In genomic region chr20:32432277-32432676, GRCh38 we compare ENCODE assay signal across 23 cellular contexts.
DNase-seq lines count a peak whose midpoint lies in the region; ATAC-seq and TF ChIP-seq lines count a peak whose summit lies in the region.
"Had no signal": no experiment of that assay in that cellular context is flagged by ENCODE, and none has a peak within 500 bp of the region (broad histone marks: within the 10 kb centered on the region; RNA-seq: fewer than 3 reads in every experiment).

No MANE protein-coding gene starts in this region.

- TF ChIP-seq CTCF in parathyroid adenoma (IDR thresholded peaks at IDR 0.05): no peak

- H3K9ac ChIP-seq in parathyroid adenoma (no peak overlapping the region), trophoblast cell (ENCODE audit: low read length) (no peak overlapping the region)
- H3K9ac ChIP-seq: GM23248 had no signal

- H4K8ac ChIP-seq in trophoblast cell (ENCODE audit: low read depth, low read length): no peak overlapping the region

- H3K79me2 ChIP-seq in parathyroid adenoma: no peaks in the 10 kb centered on the region
- H3K79me2 ChIP-seq in trophoblast cell (ENCODE audit: control insufficient read depth, insufficient read depth, low read length, poor library complexity): no peaks in the 10 kb centered on the region

- no peak overlapping the region for H3K4ac ChIP-seq in trophoblast cell (ENCODE audit: low read depth, low read length)

- intact Hi-C loops in activated naive CD4-positive, alpha-beta T cell treated with anti-CD3 and anti-CD28 coated beads for 36 hours (cut with micrococcal nuclease): no loop called here

- H3K4me2 ChIP-seq in parathyroid adenoma (ENCODE audit: low read length): no peak overlapping the region
- no peak overlapping the region for H3K4me2 ChIP-seq in trophoblast cell (ENCODE audit: low read length)

- H2BK12ac ChIP-seq in trophoblast cell (ENCODE audit: low read length): no peak overlapping the region

- H3K36me3 Mint-ChIP-seq in activated naive CD4-positive, alpha-beta T cell treated with anti-CD3 and anti-CD28 coated beads, Interleukin-2, amount 50 U/mL, for 24 hours: peaks cover 20% of the 10 kb centered on the region
- peaks cover 55% of the 10 kb centered on the region for H3K36me3 Mint-ChIP-seq in activated naive CD4-positive, alpha-beta T cell treated with anti-CD3 and anti-CD28 coated beads for 36 hours (ENCODE audit: low read depth)
- H3K36me3 Mint-ChIP-seq in T-helper 17 cell (ENCODE audit: low read depth): peaks cover 17% of the 10 kb centered on the region

- H3K4me3 Mint-ChIP-seq in activated naive CD4-positive, alpha-beta T cell treated with anti-CD3 and anti-CD28 coated beads, Interleukin-2, amount 50 U/mL, for 24 hours: no peak overlapping the region
- no peak overlapping the region for H3K4me3 Mint-ChIP-seq in activated naive CD4-positive, alpha-beta T cell treated with anti-CD3 and anti-CD28 coated beads for 36 hours
- H3K4me3 Mint-ChIP-seq in T-helper 17 cell: peak overlapping the region; percentile 12
- H3K4me3 Mint-ChIP-seq: CD8-positive, alpha-beta memory T cell; IgD-negative memory B cell had no signal

- no peak overlapping the region for H3K14ac ChIP-seq in trophoblast cell (ENCODE audit: low read length)

- no peak overlapping the region for H2BK120ac ChIP-seq in trophoblast cell (ENCODE audit: insufficient read depth, low read length, poor library complexity)

- H3K9me3 ChIP-seq in T-helper 17 cell (ENCODE audit: control insufficient read depth, low read length, poor library complexity, severe bottlenecking): no peaks in the 10 kb centered on the region
- H3K9me3 ChIP-seq in parathyroid adenoma (ENCODE audit: control insufficient read depth, low read length): no peaks in the 10 kb centered on the region
- H3K9me3 ChIP-seq in trophoblast cell (ENCODE audit: insufficient read depth, low read depth, low read length): no peaks in the 10 kb centered on the region
- H3K9me3 ChIP-seq: testis had no signal

- H2AK5ac ChIP-seq in trophoblast cell (ENCODE audit: low read length): no peak overlapping the region

- H3K27ac Mint-ChIP-seq in activated naive CD4-positive, alpha-beta T cell treated with anti-CD3 and anti-CD28 coated beads, Interleukin-2, amount 50 U/mL, for 24 hours: peak overlapping the region; percentile 2
- H3K27ac Mint-ChIP-seq in activated naive CD4-positive, alpha-beta T cell treated with anti-CD3 and anti-CD28 coated beads for 36 hours: no peak overlapping the region
- peak overlapping the region; percentile 19 for H3K27ac Mint-ChIP-seq in T-helper 17 cell

- H2AFZ ChIP-seq in parathyroid adenoma: no peak overlapping the region
- no peak overlapping the region for H2AFZ ChIP-seq in trophoblast cell (ENCODE audit: insufficient read depth, low read length, poor library complexity)
- H2AFZ ChIP-seq: GM23248 had no signal

- no peaks in the 10 kb centered on the region for H3K9me3 Mint-ChIP-seq in activated naive CD4-positive, alpha-beta T cell treated with anti-CD3 and anti-CD28 coated beads, Interleukin-2, amount 50 U/mL, for 24 hours
- no peaks in the 10 kb centered on the region for H3K9me3 Mint-ChIP-seq in activated naive CD4-positive, alpha-beta T cell treated with anti-CD3 and anti-CD28 coated beads for 36 hours
- H3K9me3 Mint-ChIP-seq: CD8-positive, alpha-beta memory T cell; IgD-negative memory B cell had no signal

- no peak for DNase-seq in activated naive CD4-positive, alpha-beta T cell treated with anti-CD3 and anti-CD28 coated beads for 36 hours
- DNase-seq in NCI-H2029 treated with DMSO at 0.1 percent for 48 hours (lab: John Stamatoyannopoulos, UW) (peak; percentile 17), T-helper 17 cell (no peak), trophoblast cell (no peak)
- DNase-seq: activated CD4-positive, alpha-beta T cell treated with anti-CD3 and anti-CD28 coated beads for 4 hours; activated naive CD4-positive, alpha-beta T cell; CD8-positive, alpha-beta memory T cell; DMS79; foreskin melanocyte; GM23248; hypothalamus; islet precursor cell; mammary epithelial cell; NCI-H1694; NCI-H526; stimulated activated CD4-positive, alpha-beta T cell treated with anti-CD3 and anti-CD28 coated beads, Interleukin-15, amount 100 ng/mL, for 24 hours; SW 1271; testis had no signal

- no peaks in the 10 kb centered on the region for H3K27me3 Mint-ChIP-seq in activated naive CD4-positive, alpha-beta T cell treated with anti-CD3 and anti-CD28 coated beads, Interleukin-2, amount 50 U/mL, for 24 hours
- H3K27me3 Mint-ChIP-seq in activated naive CD4-positive, alpha-beta T cell treated with anti-CD3 and anti-CD28 coated beads for 36 hours (ENCODE audit: low read depth): no peaks in the 10 kb centered on the region
- no peaks in the 10 kb centered on the region for H3K27me3 Mint-ChIP-seq in T-helper 17 cell
- H3K27me3 Mint-ChIP-seq: IgD-negative memory B cell had no signal

- H4K91ac ChIP-seq in trophoblast cell (ENCODE audit: low read depth, low read length): no peak overlapping the region

- no peak for ATAC-seq in T-helper 17 cell
- no peak for ATAC-seq in HG02885 (IDR thresholded peaks at IDR 0.05; ENCODE audit: poor library complexity, unreplicated experiment)
- ATAC-seq: GM12878 had no signal

- no peak overlapping the region for H3K18ac ChIP-seq in trophoblast cell (ENCODE audit: low read length)

- H3K27me3 ChIP-seq in parathyroid adenoma (ENCODE audit: control insufficient read depth, insufficient read depth, low read length) (no peaks in the 10 kb centered on the region), trophoblast cell (ENCODE audit: insufficient read depth, low read length) (no peaks in the 10 kb centered on the region)
- H3K27me3 ChIP-seq: testis had no signal

- H3K79me1 ChIP-seq in trophoblast cell (ENCODE audit: low read length): no peaks in the 10 kb centered on the region

- peaks cover 6% of the 10 kb centered on the region for H3K4me1 Mint-ChIP-seq in activated naive CD4-positive, alpha-beta T cell treated with anti-CD3 and anti-CD28 coated beads, Interleukin-2, amount 50 U/mL, for 24 hours
- H3K4me1 Mint-ChIP-seq in activated naive CD4-positive, alpha-beta T cell treated with anti-CD3 and anti-CD28 coated beads for 36 hours (ENCODE audit: low read depth): no peaks in the 10 kb centered on the region
- peaks cover 14% of the 10 kb centered on the region for H3K4me1 Mint-ChIP-seq in T-helper 17 cell

- H3K27ac ChIP-seq in parathyroid adenoma: peak overlapping the region; percentile 16
- H3K27ac ChIP-seq in trophoblast cell (ENCODE audit: low read depth, low read length): no peak overlapping the region
- H3K27ac ChIP-seq: GM23248, testis had no signal

- no peak overlapping the region for H2BK5ac ChIP-seq in trophoblast cell (ENCODE audit: low read depth, low read length, poor library complexity)

- H3K23ac ChIP-seq in trophoblast cell (ENCODE audit: low read length): no peak overlapping the region

- no peaks in the 10 kb centered on the region for H3K36me3 ChIP-seq in parathyroid adenoma (ENCODE audit: control insufficient read depth, insufficient read depth, low read length)
- peaks cover 61 to 83% of the 10 kb centered on the region in 2 experiments for H3K36me3 ChIP-seq in trophoblast cell (ENCODE audit: control insufficient read depth in 1 of 2, insufficient read depth in 2 of 2, low read length in 2 of 2)

- no CpG with 5 or more reads among the region's 2 CpGs for WGBS in trophoblast cell (ENCODE audit: extremely low coverage, insufficient coverage, insufficient read length)

- H3K4me3 ChIP-seq in parathyroid adenoma (ENCODE audit: low read depth, low read length): no peak overlapping the region
- H3K4me3 ChIP-seq in trophoblast cell (ENCODE audit: low read depth, low read length): no peak overlapping the region
- H3K4me3 ChIP-seq: GM12878, GM23248, testis had no signal

- H3K4me1 ChIP-seq in parathyroid adenoma: no peaks in the 10 kb centered on the region
- no peaks in the 10 kb centered on the region for H3K4me1 ChIP-seq in trophoblast cell (ENCODE audit: control insufficient read depth in 1 of 2, insufficient read depth in 2 of 2, low read length in 2 of 2)
- H3K4me1 ChIP-seq: testis had no signal

- CTCF ChIA-PET in activated naive CD4-positive, alpha-beta T cell treated with anti-CD3 and anti-CD28 coated beads for 36 hours (lab: Charles Lee): no interaction called here

- H4K12ac ChIP-seq in trophoblast cell (ENCODE audit: low read depth, low read length): no peak overlapping the region
